ENCODE assay signal across 11 cellular contexts in the genomic region with DNA sequence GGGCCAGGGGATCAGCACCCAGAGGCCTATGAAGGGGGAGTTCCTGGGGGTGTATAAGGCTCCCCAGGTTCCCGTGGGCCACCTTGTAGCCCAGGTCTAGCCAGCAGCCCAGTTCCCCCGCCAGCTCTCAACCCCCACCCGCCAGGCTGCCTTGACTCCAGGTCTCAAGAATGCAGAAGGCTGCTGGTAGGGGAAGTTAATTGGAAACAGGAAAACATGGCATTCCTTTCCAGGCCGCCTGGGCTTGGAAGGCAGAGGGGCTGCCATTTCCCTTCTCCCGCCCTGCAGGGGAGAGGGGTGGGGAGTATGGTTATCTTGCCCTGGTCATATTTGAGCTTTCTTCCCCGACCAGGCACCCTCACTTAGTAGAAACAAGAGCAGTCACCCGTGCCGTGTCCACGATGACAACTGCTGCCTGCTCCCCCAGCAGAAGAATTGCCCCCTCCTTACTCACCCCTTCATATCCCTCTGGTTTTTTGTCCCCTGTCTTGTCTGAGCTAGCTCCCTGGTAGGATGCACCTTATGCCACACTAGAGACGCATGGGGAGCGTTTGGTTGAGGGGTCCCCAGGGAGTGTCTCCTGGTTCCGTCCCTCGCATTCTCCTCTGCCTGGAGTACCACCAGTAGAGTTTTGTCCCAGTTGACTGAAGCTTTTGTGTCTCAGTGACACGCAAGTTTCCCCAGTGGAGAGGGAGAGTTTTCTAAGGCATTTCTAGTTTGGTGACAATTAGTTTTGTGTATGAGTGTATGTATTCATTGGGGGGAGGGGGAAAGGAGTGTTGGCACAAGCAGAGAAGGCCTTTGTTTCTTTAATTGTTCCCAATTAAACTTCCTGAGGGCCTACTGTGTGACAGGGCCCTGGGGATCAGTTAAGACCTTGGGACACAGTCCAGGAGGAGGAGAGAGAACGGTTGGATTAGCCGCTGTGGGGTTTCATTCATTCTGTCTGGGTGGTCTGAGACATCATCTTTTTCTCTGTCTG. TPM values are rescaled to one million over a fixed set of nuclear protein-coding genes. Genes with fewer than 3 reads are reported as not detected.
DNase-seq lines count a peak whose midpoint lies in the region.
"Had no signal": no experiment of that assay in that cellular context is flagged by ENCODE, and none has a peak within 500 bp of the region (broad histone marks: within the 10 kb centered on the region; RNA-seq: fewer than 3 reads in every experiment).

No MANE protein-coding gene starts in this region.

- DNase-seq in Caki2 (ENCODE audit: low read depth) (peak; percentile 27), SK-N-DZ (ENCODE audit: low spot score) (peak; percentile 45), fibroblast of the conjunctiva (ENCODE audit: low read depth) (peak; percentile 58), pulmonary artery endothelial cell (ENCODE audit: low read depth, low spot score) (peak; percentile 53), NCI-H1092 (lab: John Stamatoyannopoulos, UW) (no peak), NCI-H510A treated with DMSO at 0.1 percent for 48 hours (lab: John Stamatoyannopoulos, UW) (no peak), mesenteric fat pad (ENCODE audit: low spot score) (no peak)
- DNase-seq in NK-92 treated with Interleukin-12 subunit alpha and Interleukin-12 subunit beta, amount 100 ng/mL, for 24 hours (lab: John Stamatoyannopoulos, UW) = no peak
- DNase-seq: activated gamma-delta T cell treated with Interleukin-2 at 50 U/mL for 16 hours; Peyer's patch; stimulated activated naive B cell treated with anti-CD40 and anti-IgM and Interleukin-4, amounts not matched to agents 10 μg/mL and 1 μg/mL and 100 μg/mL, for 72 hours had no signal

- in situ Hi-C loops in Caki2 (cut with HindIII; ENCODE audit: low pct_unique_long_range_greater_than_20kb, low sequenced_read_pairs) = no loop called here

RNA-seq across cellular contexts. Expression of gene BICRA, which starts 4.5 kb away (rescaled TPM):
- total RNA-seq in Caki2 (2014; rRNA removed; shearing (Covaris generic); ENCODE audit: low replicate concordance) = 0.29 and 0.34 TPM in 2 replicates
- polyA plus RNA-seq in SK-N-DZ (2014; cell fraction: cytosol; rRNA removed) = 0.51 and 0.93 TPM in 2 replicates
- polyA plus RNA-seq in SK-N-DZ (2014; cell fraction: nucleus; rRNA removed) = 0.38 and 8.2 TPM in 2 replicates
- 4.2 and 5.4 TPM in 2 replicates for total RNA-seq in pulmonary artery endothelial cell
- total RNA-seq in mesenteric fat pad = 14.5 TPM

RNA-seq across cellular contexts. Expression of gene ZNF541, which starts 40.5 kb away (rescaled TPM):
- not detected in 2 replicates for total RNA-seq in Caki2 (2014; rRNA removed; shearing (Covaris generic); ENCODE audit: low replicate concordance)
- 0.05 TPM in 1 of 2 replicates, not detected in the other for polyA plus RNA-seq in SK-N-DZ (2014; cell fraction: cytosol; rRNA removed)
- polyA plus RNA-seq in SK-N-DZ (2014; cell fraction: nucleus; rRNA removed) = not detected in 2 replicates
- 0.07 TPM in 1 of 2 replicates, not detected in the other for total RNA-seq in pulmonary artery endothelial cell
- total RNA-seq in mesenteric fat pad = 0.87 TPM
- total RNA-seq: Peyer's patch had no signal

Comparison
In these comparisons a context has a peak if more than half of its experiments do, and no peak if none do; other contexts are left out.
1. DNase-seq: peak in Caki2 (single experiment), SK-N-DZ (single experiment), fibroblast of the conjunctiva (single experiment) and pulmonary artery endothelial cell (single experiment); none in NCI-H1092 (single experiment), NCI-H510A treated with DMSO at 0.1 percent for 48 hours (single experiment), mesenteric fat pad (single experiment) and NK-92 treated with Interleukin-12 subunit alpha and Interleukin-12 subunit beta, amount 100 ng/mL, for 24 hours (single experiment).